2 cellular contexts compared by ENCODE assay signal in the genomic region with DNA sequence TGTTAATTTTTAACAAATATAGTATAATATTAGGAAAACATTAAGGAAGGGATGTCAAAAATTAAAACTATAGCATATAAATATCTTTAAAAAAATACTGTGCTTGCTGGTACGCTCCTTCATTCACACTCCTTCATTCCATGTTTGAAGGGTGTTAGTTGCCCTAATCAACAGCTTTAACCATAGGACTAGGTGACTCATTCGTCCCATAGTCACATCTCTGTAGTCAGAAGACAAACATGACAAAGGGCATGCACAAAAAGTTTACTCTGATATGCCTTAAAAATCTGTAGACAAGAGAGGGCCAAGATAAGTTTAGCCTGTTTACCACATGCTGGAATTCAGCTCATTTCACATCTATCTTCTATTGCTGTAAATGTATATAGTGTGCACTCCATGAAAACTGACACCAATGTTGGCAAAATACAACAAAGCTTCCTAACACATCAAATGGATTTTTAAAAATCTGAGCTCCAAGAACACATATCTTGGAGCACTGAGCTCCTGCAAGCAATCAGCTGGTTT.
TF ChIP-seq lines count a peak whose summit lies in the region.

No MANE protein-coding gene starts in this region.

TF ChIP-seq in A549, 52 proteins besides CTCF, POLR2A, EP300 and RAD21 (continued from another document):
- TF ChIP-seq HES2 (IDR thresholded peaks at IDR 0.05) (no peak), ZC3H11A (IDR thresholded peaks at IDR 0.05) (no peak), KDM5A (IDR thresholded peaks at IDR 0.05) (no peak), TP53 (CRISPR knock-in tag; IDR thresholded peaks at IDR 0.05) (no peak), FOSB (CRISPR knock-in tag; IDR thresholded peaks at IDR 0.05) (no peak), CHD4 (IDR thresholded peaks at IDR 0.05; ENCODE audit: borderline replicate concordance) (no peak), CBX2 (IDR thresholded peaks at IDR 0.05; ENCODE audit: borderline replicate concordance, low read depth) (no peak), CBX8 (IDR thresholded peaks at IDR 0.05) (no peak), TFCP2L1 (CRISPR knock-in tag; IDR thresholded peaks at IDR 0.05) (no peak), RNF2 (IDR thresholded peaks at IDR 0.05; ENCODE audit: borderline replicate concordance, low read depth) (no peak), HEYL (CRISPR knock-in tag; IDR thresholded peaks at IDR 0.05) (no peak), ZNF302 (CRISPR knock-in tag; IDR thresholded peaks at IDR 0.05) (no peak)
- TF ChIP-seq, protein P1, sequence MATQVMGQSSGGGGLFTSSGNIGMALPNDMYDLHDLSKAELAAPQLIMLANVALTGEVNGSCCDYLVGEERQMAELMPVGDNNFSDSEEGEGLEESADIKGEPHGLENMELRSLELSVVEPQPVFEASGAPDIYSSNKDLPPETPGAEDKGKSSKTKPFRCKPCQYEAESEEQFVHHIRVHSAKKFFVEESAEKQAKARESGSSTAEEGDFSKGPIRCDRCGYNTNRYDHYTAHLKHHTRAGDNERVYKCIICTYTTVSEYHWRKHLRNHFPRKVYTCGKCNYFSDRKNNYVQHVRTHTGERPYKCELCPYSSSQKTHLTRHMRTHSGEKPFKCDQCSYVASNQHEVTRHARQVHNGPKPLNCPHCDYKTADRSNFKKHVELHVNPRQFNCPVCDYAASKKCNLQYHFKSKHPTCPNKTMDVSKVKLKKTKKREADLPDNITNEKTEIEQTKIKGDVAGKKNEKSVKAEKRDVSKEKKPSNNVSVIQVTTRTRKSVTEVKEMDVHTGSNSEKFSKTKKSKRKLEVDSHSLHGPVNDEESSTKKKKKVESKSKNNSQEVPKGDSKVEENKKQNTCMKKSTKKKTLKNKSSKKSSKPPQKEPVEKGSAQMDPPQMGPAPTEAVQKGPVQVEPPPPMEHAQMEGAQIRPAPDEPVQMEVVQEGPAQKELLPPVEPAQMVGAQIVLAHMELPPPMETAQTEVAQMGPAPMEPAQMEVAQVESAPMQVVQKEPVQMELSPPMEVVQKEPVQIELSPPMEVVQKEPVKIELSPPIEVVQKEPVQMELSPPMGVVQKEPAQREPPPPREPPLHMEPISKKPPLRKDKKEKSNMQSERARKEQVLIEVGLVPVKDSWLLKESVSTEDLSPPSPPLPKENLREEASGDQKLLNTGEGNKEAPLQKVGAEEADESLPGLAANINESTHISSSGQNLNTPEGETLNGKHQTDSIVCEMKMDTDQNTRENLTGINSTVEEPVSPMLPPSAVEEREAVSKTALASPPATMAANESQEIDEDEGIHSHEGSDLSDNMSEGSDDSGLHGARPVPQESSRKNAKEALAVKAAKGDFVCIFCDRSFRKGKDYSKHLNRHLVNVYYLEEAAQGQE (IDR thresholded peaks at IDR 0.05), result no peak
- TF ChIP-seq, protein P2, sequence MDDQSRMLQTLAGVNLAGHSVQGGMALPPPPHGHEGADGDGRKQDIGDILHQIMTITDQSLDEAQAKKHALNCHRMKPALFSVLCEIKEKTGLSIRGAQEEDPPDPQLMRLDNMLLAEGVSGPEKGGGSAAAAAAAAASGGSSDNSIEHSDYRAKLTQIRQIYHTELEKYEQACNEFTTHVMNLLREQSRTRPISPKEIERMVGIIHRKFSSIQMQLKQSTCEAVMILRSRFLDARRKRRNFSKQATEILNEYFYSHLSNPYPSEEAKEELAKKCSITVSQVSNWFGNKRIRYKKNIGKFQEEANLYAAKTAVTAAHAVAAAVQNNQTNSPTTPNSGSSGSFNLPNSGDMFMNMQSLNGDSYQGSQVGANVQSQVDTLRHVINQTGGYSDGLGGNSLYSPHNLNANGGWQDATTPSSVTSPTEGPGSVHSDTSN (IDR thresholded peaks at IDR 0.05), result no peak

TF ChIP-seq in IMR-90, 13 proteins besides CTCF, POLR2A, EP300 and RAD21 (continued from another document):
- TF ChIP-seq RCOR1 (IDR thresholded peaks at IDR 0.05; ENCODE audit: insufficient replicate concordance, low read length), result no peak
- no peak for TF ChIP-seq NFE2L2 (IDR thresholded peaks at IDR 0.05; ENCODE audit: low read depth, low read length)
- TF ChIP-seq MXI1 (IDR thresholded peaks at IDR 0.05; ENCODE audit: borderline replicate concordance, low read depth, low read length), result no peak
- TF ChIP-seq MAZ (IDR thresholded peaks at IDR 0.05; ENCODE audit: borderline replicate concordance, low read depth, low read length), result no peak
- TF ChIP-seq, protein P3, sequence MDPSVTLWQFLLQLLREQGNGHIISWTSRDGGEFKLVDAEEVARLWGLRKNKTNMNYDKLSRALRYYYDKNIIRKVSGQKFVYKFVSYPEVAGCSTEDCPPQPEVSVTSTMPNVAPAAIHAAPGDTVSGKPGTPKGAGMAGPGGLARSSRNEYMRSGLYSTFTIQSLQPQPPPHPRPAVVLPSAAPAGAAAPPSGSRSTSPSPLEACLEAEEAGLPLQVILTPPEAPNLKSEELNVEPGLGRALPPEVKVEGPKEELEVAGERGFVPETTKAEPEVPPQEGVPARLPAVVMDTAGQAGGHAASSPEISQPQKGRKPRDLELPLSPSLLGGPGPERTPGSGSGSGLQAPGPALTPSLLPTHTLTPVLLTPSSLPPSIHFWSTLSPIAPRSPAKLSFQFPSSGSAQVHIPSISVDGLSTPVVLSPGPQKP (IDR thresholded peaks at IDR 0.05; ENCODE audit: borderline replicate concordance, low read depth, low read length), result no peak
- no peak for TF ChIP-seq CHD1 (IDR thresholded peaks at IDR 0.05; ENCODE audit: low read depth, low read length)
- TF ChIP-seq CEBPB (IDR thresholded peaks at IDR 0.05; ENCODE audit: low read depth, low read length), result no peak
